1 cellular context compared by ENCODE assay signal in genomic region chr4:109294006-109294405, GRCh38.
TF ChIP-seq lines count a peak whose summit lies in the region.

No MANE protein-coding gene starts in this region.

TF ChIP-seq in K562, 482 proteins besides CTCF, POLR2A, EP300 and RAD21 (continued from another document):
- TF ChIP-seq, protein P1, sequence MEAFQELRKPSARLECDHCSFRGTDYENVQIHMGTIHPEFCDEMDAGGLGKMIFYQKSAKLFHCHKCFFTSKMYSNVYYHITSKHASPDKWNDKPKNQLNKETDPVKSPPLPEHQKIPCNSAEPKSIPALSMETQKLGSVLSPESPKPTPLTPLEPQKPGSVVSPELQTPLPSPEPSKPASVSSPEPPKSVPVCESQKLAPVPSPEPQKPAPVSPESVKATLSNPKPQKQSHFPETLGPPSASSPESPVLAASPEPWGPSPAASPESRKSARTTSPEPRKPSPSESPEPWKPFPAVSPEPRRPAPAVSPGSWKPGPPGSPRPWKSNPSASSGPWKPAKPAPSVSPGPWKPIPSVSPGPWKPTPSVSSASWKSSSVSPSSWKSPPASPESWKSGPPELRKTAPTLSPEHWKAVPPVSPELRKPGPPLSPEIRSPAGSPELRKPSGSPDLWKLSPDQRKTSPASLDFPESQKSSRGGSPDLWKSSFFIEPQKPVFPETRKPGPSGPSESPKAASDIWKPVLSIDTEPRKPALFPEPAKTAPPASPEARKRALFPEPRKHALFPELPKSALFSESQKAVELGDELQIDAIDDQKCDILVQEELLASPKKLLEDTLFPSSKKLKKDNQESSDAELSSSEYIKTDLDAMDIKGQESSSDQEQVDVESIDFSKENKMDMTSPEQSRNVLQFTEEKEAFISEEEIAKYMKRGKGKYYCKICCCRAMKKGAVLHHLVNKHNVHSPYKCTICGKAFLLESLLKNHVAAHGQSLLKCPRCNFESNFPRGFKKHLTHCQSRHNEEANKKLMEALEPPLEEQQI (IDR thresholded peaks at IDR 0.05) = 0 out of 2 replicates have a peak, but pooled peaks have one; percentile 34
- TF ChIP-seq SPI1 (IDR thresholded peaks at IDR 0.05; ENCODE audit: borderline replicate concordance, low read depth, low read length) = peak; percentile 89
- TF ChIP-seq ZNF41 (CRISPR knock-in tag; conservative IDR thresholded peaks at IDR 0.05) = no peak
- TF ChIP-seq, protein P2, sequence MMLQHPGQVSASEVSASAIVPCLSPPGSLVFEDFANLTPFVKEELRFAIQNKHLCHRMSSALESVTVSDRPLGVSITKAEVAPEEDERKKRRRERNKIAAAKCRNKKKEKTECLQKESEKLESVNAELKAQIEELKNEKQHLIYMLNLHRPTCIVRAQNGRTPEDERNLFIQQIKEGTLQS (IDR thresholded peaks at IDR 0.05) = no peak
- TF ChIP-seq, protein P2 (CRISPR knock-in tag; conservative IDR thresholded peaks at IDR 0.05) = no peak
- no peak for TF ChIP-seq PHTF2 (CRISPR knock-in tag; IDR thresholded peaks at IDR 0.05)
- TF ChIP-seq NCOR1 (IDR thresholded peaks at IDR 0.05) = 0 out of 2 replicates have a peak, but pooled peaks have one; percentile 6
- 0 out of 2 replicates have a peak, but pooled peaks have one; percentile 21 for TF ChIP-seq FOSL1 (tag; conservative IDR thresholded peaks at IDR 0.05)
- TF ChIP-seq, protein P3, sequence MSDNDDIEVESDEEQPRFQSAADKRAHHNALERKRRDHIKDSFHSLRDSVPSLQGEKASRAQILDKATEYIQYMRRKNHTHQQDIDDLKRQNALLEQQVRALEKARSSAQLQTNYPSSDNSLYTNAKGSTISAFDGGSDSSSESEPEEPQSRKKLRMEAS (CRISPR knock-in tag; IDR thresholded peaks at IDR 0.05) = no peak
- TF ChIP-seq, protein P4, sequence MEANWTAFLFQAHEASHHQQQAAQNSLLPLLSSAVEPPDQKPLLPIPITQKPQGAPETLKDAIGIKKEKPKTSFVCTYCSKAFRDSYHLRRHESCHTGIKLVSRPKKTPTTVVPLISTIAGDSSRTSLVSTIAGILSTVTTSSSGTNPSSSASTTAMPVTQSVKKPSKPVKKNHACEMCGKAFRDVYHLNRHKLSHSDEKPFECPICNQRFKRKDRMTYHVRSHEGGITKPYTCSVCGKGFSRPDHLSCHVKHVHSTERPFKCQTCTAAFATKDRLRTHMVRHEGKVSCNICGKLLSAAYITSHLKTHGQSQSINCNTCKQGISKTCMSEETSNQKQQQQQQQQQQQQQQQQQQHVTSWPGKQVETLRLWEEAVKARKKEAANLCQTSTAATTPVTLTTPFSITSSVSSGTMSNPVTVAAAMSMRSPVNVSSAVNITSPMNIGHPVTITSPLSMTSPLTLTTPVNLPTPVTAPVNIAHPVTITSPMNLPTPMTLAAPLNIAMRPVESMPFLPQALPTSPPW (CRISPR knock-in tag; IDR thresholded peaks at IDR 0.05) = 0 out of 2 replicates have a peak, but pooled peaks have one; percentile 10
- no peak for TF ChIP-seq PHF8 (IDR thresholded peaks at IDR 0.05; ENCODE audit: borderline replicate concordance, low read length)
- TF ChIP-seq EP400 (IDR thresholded peaks at IDR 0.05) = 0 out of 2 replicates have a peak, but pooled peaks have one; percentile 11
